In the genomic region with DNA sequence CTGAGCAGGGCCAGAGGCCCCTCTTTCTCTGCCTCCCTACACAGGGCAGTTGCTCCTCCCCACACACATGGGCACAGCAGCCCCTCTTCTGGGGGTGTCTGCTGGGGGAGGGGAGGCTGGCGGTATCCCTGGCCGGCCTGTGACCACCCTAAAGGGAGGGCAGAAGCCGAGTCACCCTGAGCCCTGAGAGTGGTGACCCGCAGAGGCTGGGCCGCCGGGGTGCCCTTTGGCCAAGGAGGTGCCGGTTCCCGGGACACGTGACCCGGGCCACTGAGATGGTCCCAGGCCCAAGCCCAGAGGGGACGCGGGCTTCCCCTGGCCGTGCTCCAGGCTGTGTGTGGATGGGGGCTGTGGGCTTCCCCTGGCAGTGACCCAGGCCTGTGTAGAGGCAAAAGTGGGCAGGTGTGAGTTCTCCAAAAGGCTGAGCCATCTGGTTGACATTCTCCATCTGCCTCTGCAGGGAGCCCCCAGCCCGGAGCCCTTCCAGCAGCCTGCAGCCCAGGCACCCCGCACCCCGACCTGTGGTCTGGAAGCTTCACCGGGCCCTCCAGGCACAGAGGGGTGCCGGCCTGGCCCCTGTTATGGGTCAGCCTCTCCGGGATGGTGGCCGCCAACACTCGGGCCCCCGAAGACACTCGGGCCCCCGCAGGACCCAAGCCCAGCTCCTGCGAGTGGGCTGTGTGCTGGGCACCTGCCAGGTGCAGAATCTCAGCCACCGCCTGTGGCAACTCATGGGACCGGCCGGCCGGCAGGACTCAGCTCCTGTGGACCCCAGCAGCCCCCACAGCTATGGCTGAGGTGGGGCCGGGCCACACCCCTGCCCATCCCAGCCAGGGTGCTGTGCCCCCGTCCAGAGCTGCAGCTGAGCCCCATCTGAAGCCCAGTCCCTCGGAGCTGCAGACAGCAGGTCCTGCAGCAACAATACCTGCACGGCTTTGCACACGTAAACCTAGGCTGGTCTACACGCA, we compare ENCODE assay signal across 9 cellular contexts. TPM values are rescaled to one million over a fixed set of nuclear protein-coding genes. Genes with fewer than 3 reads are reported as not detected.
A peak's percentile ranks its signal among the peaks of the same experiment; 100 is the strongest.
DNase-seq lines count a peak whose midpoint lies in the region; ATAC-seq, FAIRE-seq and TF ChIP-seq lines count a peak whose summit lies in the region.
"Had no signal": no experiment of that assay in that cellular context is flagged by ENCODE, and none has a peak within 500 bp of the region (broad histone marks: within the 10 kb centered on the region; RNA-seq: fewer than 3 reads in every experiment).

No MANE protein-coding gene starts in this region.

- no peaks in the 10 kb centered on the region for H3K36me3 ChIP-seq in keratinocyte (ENCODE audit: control insufficient read depth in 2 of 2, extremely low read depth in 1 of 2, insufficient read depth in 2 of 2, low read length in 2 of 2)
- no peaks in the 10 kb centered on the region for H3K36me3 ChIP-seq in transverse colon

- peaks cover 0 to 3% of the 10 kb centered on the region in 2 donors for H3K36me3 Mint-ChIP-seq in activated T-cell treated with anti-CD3 and anti-CD28 coated beads, Interleukin-2, amount 50 U/mL, for 72 hours (ENCODE audit: insufficient read depth in 2 of 2)
- no peaks in the 10 kb centered on the region for H3K36me3 Mint-ChIP-seq in activated naive CD4-positive, alpha-beta T cell treated with anti-CD3 and anti-CD28 coated beads, Interleukin-2, amount 50 U/mL, for 72 hours

- peak; percentile 1 for ATAC-seq in activated T-cell treated with anti-CD3 and anti-CD28 coated beads, Interleukin-2, amount 50 U/mL, for 72 hours (replicated peaks in 1 of 2)
- ATAC-seq in activated naive CD4-positive, alpha-beta T cell treated with anti-CD3 and anti-CD28 coated beads, Interleukin-2, amount 50 U/mL, for 72 hours, result peak in 1 of 2 donors; percentile 28
- ATAC-seq in GM21737 (IDR thresholded peaks at IDR 0.05; ENCODE audit: unreplicated experiment), result no peak

- dilution Hi-C loops in keratinocyte (cut with MboI; ENCODE audit: extremely low pct_ligation_motif_present, low sequenced_read_pairs), result no loop called here

- no peak for TF ChIP-seq EP300 in transverse colon (IDR thresholded peaks at IDR 0.05; ENCODE audit: low read depth)

- intact Hi-C loops in transverse colon (cut with DNase I; ENCODE audit: low total_unique reads), result no loop called here

- peak overlapping the region; percentile 79 to 88 for H3K4me3 Mint-ChIP-seq in activated T-cell treated with anti-CD3 and anti-CD28 coated beads, Interleukin-2, amount 50 U/mL, for 72 hours

- TF ChIP-seq CTCF in keratinocyte (optimal IDR thresholded peaks at IDR 0.05 in 1 of 3, IDR thresholded peaks at IDR 0.05 in 1 of 3, conservative IDR thresholded peaks at IDR 0.05 in 1 of 3; ENCODE audit: extremely low read depth in 1 of 3, insufficient read depth in 2 of 3, low read length in 3 of 3), result no peak
- TF ChIP-seq CTCF in transverse colon (IDR thresholded peaks at IDR 0.05), result no peak

- H2AFZ ChIP-seq in keratinocyte (ENCODE audit: control insufficient read depth, low read length), result no peak overlapping the region

- H3K27me3 ChIP-seq in keratinocyte (ENCODE audit: control insufficient read depth, extremely low read depth, insufficient read depth, low read length), result peaks cover 31% of the 10 kb centered on the region
- peaks cover 44% of the 10 kb centered on the region for H3K27me3 ChIP-seq in transverse colon

- FAIRE-seq in keratinocyte (lab: Jason Lieb, UNC), result no peak

- no peak overlapping the region for H3K27ac Mint-ChIP-seq in activated T-cell treated with anti-CD3 and anti-CD28 coated beads, Interleukin-2, amount 50 U/mL, for 72 hours
- peak overlapping the region; percentile 64 to 68 for H3K27ac Mint-ChIP-seq in activated naive CD4-positive, alpha-beta T cell treated with anti-CD3 and anti-CD28 coated beads, Interleukin-2, amount 50 U/mL, for 72 hours

- no peaks in the 10 kb centered on the region for H3K9me3 ChIP-seq in keratinocyte (ENCODE audit: control insufficient read depth, low read depth, low read length)
- H3K9me3 ChIP-seq in transverse colon, result no peaks in the 10 kb centered on the region

- no peaks in the 10 kb centered on the region for H3K9me3 Mint-ChIP-seq in activated T-cell treated with anti-CD3 and anti-CD28 coated beads, Interleukin-2, amount 50 U/mL, for 72 hours
- H3K9me3 Mint-ChIP-seq in activated naive CD4-positive, alpha-beta T cell treated with anti-CD3 and anti-CD28 coated beads, Interleukin-2, amount 50 U/mL, for 72 hours, result no peaks in the 10 kb centered on the region

- no peaks in the 10 kb centered on the region for H3K9me1 ChIP-seq in keratinocyte (ENCODE audit: control insufficient read depth, extremely low read depth, insufficient read depth, low read length)

- H3K4me3 ChIP-seq in keratinocyte (ENCODE audit: control insufficient read depth in 2 of 3, extremely low read depth in 1 of 3, insufficient read depth in 2 of 3, low read depth in 1 of 3, low read length in 3 of 3), result peak overlapping the region; percentile 29 to 88 (median 41)
- peak overlapping the region; percentile 10 to 59 (median 46) for H3K4me3 ChIP-seq in transverse colon

- H3K4me1 ChIP-seq in keratinocyte (ENCODE audit: control insufficient read depth, extremely low read depth, insufficient read depth, low read length), result no peaks in the 10 kb centered on the region
- peaks cover 5 to 28% (median 23%) of the 10 kb centered on the region in 4 donors for H3K4me1 ChIP-seq in transverse colon

- DNase-seq in activated T-cell treated with anti-CD3 and anti-CD28 coated beads, Interleukin-2, amount 50 U/mL, for 72 hours, result no peak
- DNase-seq in activated T-cell treated with anti-CD3 and anti-CD28 coated beads, Interleukin-2, amount 50 U/mL, for 48 hours, result no peak
- no peak for DNase-seq in activated naive CD4-positive, alpha-beta T cell treated with anti-CD3 and anti-CD28 coated beads, Interleukin-2, amount 50 U/mL, for 72 hours (ENCODE audit: low spot score in 2 of 2)
- no peak for DNase-seq in keratinocyte (ENCODE audit: low read depth, low spot score)
- no peak for DNase-seq in transverse colon
- no peak for DNase-seq in activated effector memory CD4-positive, alpha-beta T cell treated with anti-CD3 and anti-CD28 coated beads, Interleukin-2, amount 50 U/mL, for 16 hours
- no peak for DNase-seq in DMS79 treated with DMSO at 0.1 percent for 48 hours (lab: John Stamatoyannopoulos, UW)
- DNase-seq: DMS79 had no signal

- no peak for TF ChIP-seq POLR2A in transverse colon (IDR thresholded peaks at IDR 0.05)

- in situ Hi-C loops in transverse colon (cut with MboI; ENCODE audit: low pct_ligation_motif_present in 1 of 4, low pct_unique_long_range_greater_than_20kb in 1 of 4, low sequenced_read_pairs in 3 of 4), result no loop called here

- WGBS in transverse colon (ENCODE audit: low coverage in 1 of 2), 2 donors, result 76% methylated on average over 22 of the region's 35 CpGs; no CpG with 5 or more reads in 1 of the 2 donors

- peaks cover 7% of the 10 kb centered on the region for H3K4me1 Mint-ChIP-seq in activated T-cell treated with anti-CD3 and anti-CD28 coated beads, Interleukin-2, amount 50 U/mL, for 72 hours (ENCODE audit: low read depth)

- H3K9ac ChIP-seq in keratinocyte (ENCODE audit: control insufficient read depth, extremely low read depth, insufficient read depth, low read length), result peak overlapping the region; percentile 73

- peaks cover 9% of the 10 kb centered on the region for H3K27me3 Mint-ChIP-seq in activated T-cell treated with anti-CD3 and anti-CD28 coated beads, Interleukin-2, amount 50 U/mL, for 72 hours (ENCODE audit: low read depth)

- H3K27ac ChIP-seq in keratinocyte (ENCODE audit: control insufficient read depth, insufficient read depth, low read length) (no peak overlapping the region), transverse colon (peak overlapping the region in 2 of 4 donors; percentile 30 to 46)

- H4K20me1 ChIP-seq in keratinocyte (ENCODE audit: control insufficient read depth, extremely low read depth, insufficient read depth, low read length), result peaks cover 3% of the 10 kb centered on the region

- H3K79me2 ChIP-seq in keratinocyte (ENCODE audit: control insufficient read depth, insufficient read depth, low read length), result no peaks in the 10 kb centered on the region

- H3K4me2 ChIP-seq in keratinocyte (ENCODE audit: control insufficient read depth, extremely low read depth, insufficient read depth, low read depth, low read length), result peak overlapping the region; percentile 56

RNA-seq across cellular contexts. Expression of a gene that starts 1.0 kb away (rescaled TPM):
- total RNA-seq in activated T-cell treated with anti-CD3 and anti-CD28 coated beads, Interleukin-2, amount 50 U/mL, for 72 hours, result 10 to 100 TPM; 25.5 to 28.8 TPM
- total RNA-seq in activated naive CD4-positive, alpha-beta T cell treated with anti-CD3 and anti-CD28 coated beads, Interleukin-2, amount 50 U/mL, for 72 hours, result 1 to 10 TPM; 6.0 to 7.0 TPM
- polyA plus RNA-seq in keratinocyte, result 0.21 to 0.54 TPM (median 0.27 TPM) in 3 replicates
- polyA plus RNA-seq in keratinocyte (2011; ENCODE audit: low read depth), result 1.5 TPM
- polyA plus RNA-seq in keratinocyte (2011; cell fraction: cytosol; rRNA removed), result 0.55 and 0.86 TPM in 2 replicates
- 1.7 and 2.0 TPM in 2 replicates for polyA plus RNA-seq in keratinocyte (2011; cell fraction: nucleus; rRNA removed)
- 0.79 and 6.0 TPM in 2 replicates for polyA plus RNA-seq in keratinocyte (2012; ENCODE audit: low replicate concordance)
- polyA minus RNA-seq in keratinocyte, result 0.22 to 0.95 TPM (median 0.46 TPM) in 3 replicates
- 1.2 TPM for polyA minus RNA-seq in keratinocyte (2011; cell fraction: cytosol; rRNA and poly(A)+ RNA removed)
- 0.95 and 1.2 TPM in 2 replicates for polyA minus RNA-seq in keratinocyte (2011; cell fraction: nucleus; rRNA and poly(A)+ RNA removed)
- 1 to 10 TPM in 3 of 4 donors, under 1 TPM in 1; 0.75 to 5.4 (median 1.2) TPM for total RNA-seq in transverse colon

RNA-seq across cellular contexts. Expression of a gene that starts 4.3 kb away (rescaled TPM):
- 1 to 10 TPM; 3.4 to 5.2 TPM for total RNA-seq in activated T-cell treated with anti-CD3 and anti-CD28 coated beads, Interleukin-2, amount 50 U/mL, for 72 hours
- under 1 TPM in 1 of 2 donors, not detected in 1; 0.25 TPM for total RNA-seq in activated naive CD4-positive, alpha-beta T cell treated with anti-CD3 and anti-CD28 coated beads, Interleukin-2, amount 50 U/mL, for 72 hours
- polyA plus RNA-seq in keratinocyte, result not detected in 3 replicates
- not detected for polyA plus RNA-seq in keratinocyte (2011; ENCODE audit: low read depth)
- polyA plus RNA-seq in keratinocyte (2011; cell fraction: cytosol; rRNA removed), result not detected in 2 replicates
- 0.11 TPM in 1 of 2 replicates, not detected in the other for polyA plus RNA-seq in keratinocyte (2011; cell fraction: nucleus; rRNA removed)
- 0.30 TPM in 1 of 2 replicates, not detected in the other for polyA plus RNA-seq in keratinocyte (2012; ENCODE audit: low replicate concordance)
- polyA minus RNA-seq in keratinocyte, result not detected in 3 replicates
- polyA minus RNA-seq in keratinocyte (2011; cell fraction: cytosol; rRNA and poly(A)+ RNA removed), result not detected
- polyA minus RNA-seq in keratinocyte (2011; cell fraction: nucleus; rRNA and poly(A)+ RNA removed), result not detected in 2 replicates
- total RNA-seq in transverse colon, result not detected

RNA-seq across cellular contexts. Expression of a gene that starts 7.6 kb away (rescaled TPM):
- 100 to 1,000 TPM; 108 to 114 TPM for total RNA-seq in activated T-cell treated with anti-CD3 and anti-CD28 coated beads, Interleukin-2, amount 50 U/mL, for 72 hours
- 10 to 100 TPM; 99.3 to 99.8 TPM for total RNA-seq in activated naive CD4-positive, alpha-beta T cell treated with anti-CD3 and anti-CD28 coated beads, Interleukin-2, amount 50 U/mL, for 72 hours
- polyA plus RNA-seq in keratinocyte, result 16.2 to 34.4 TPM (median 25.8 TPM) in 3 replicates
- 29.5 TPM for polyA plus RNA-seq in keratinocyte (2011; ENCODE audit: low read depth)
- 13.8 and 31.0 TPM in 2 replicates for polyA plus RNA-seq in keratinocyte (2011; cell fraction: cytosol; rRNA removed)
- polyA plus RNA-seq in keratinocyte (2011; cell fraction: nucleus; rRNA removed), result 54.5 and 72.8 TPM in 2 replicates
- polyA plus RNA-seq in keratinocyte (2012; ENCODE audit: low replicate concordance), result 41.6 and 46.7 TPM in 2 replicates
- polyA minus RNA-seq in keratinocyte, result 55.4 to 126 TPM (median 62.6 TPM) in 3 replicates
- polyA minus RNA-seq in keratinocyte (2011; cell fraction: cytosol; rRNA and poly(A)+ RNA removed), result 106 TPM
- 65.5 and 70.3 TPM in 2 replicates for polyA minus RNA-seq in keratinocyte (2011; cell fraction: nucleus; rRNA and poly(A)+ RNA removed)
- 100 to 1,000 TPM in 2 of 4 donors, 10 to 100 TPM in 2; 59.9 to 241 (median 108) TPM for total RNA-seq in transverse colon

RNA-seq across cellular contexts. Expression of a gene that starts 25.1 kb away (rescaled TPM):
- 10 to 100 TPM; 64.8 to 64.9 TPM for total RNA-seq in activated T-cell treated with anti-CD3 and anti-CD28 coated beads, Interleukin-2, amount 50 U/mL, for 72 hours
- total RNA-seq in activated naive CD4-positive, alpha-beta T cell treated with anti-CD3 and anti-CD28 coated beads, Interleukin-2, amount 50 U/mL, for 72 hours, result 10 to 100 TPM; 54.2 to 76.7 TPM
- polyA plus RNA-seq in keratinocyte, result 13.2 to 29.4 TPM (median 22.0 TPM) in 3 replicates
- polyA plus RNA-seq in keratinocyte (2011; ENCODE audit: low read depth), result 3.1 TPM
- polyA plus RNA-seq in keratinocyte (2011; cell fraction: cytosol; rRNA removed), result 6.5 and 18.4 TPM in 2 replicates
- 104 and 135 TPM in 2 replicates for polyA plus RNA-seq in keratinocyte (2011; cell fraction: nucleus; rRNA removed)
- polyA plus RNA-seq in keratinocyte (2012; ENCODE audit: low replicate concordance), result 13.9 and 37.9 TPM in 2 replicates
- 23.4 to 35.9 TPM (median 23.7 TPM) in 3 replicates for polyA minus RNA-seq in keratinocyte
- polyA minus RNA-seq in keratinocyte (2011; cell fraction: cytosol; rRNA and poly(A)+ RNA removed), result 63.7 TPM
- 60.1 and 63.4 TPM in 2 replicates for polyA minus RNA-seq in keratinocyte (2011; cell fraction: nucleus; rRNA and poly(A)+ RNA removed)
- total RNA-seq in transverse colon, result 100 to 1,000 TPM in 1 of 4 donors, 10 to 100 TPM in 3; 54.0 to 119 (median 79.9) TPM

RNA-seq across cellular contexts. Expression of a gene that starts 25.6 kb away (rescaled TPM):
- 100 to 1,000 TPM; 120 to 141 TPM for total RNA-seq in activated T-cell treated with anti-CD3 and anti-CD28 coated beads, Interleukin-2, amount 50 U/mL, for 72 hours
- total RNA-seq in activated naive CD4-positive, alpha-beta T cell treated with anti-CD3 and anti-CD28 coated beads, Interleukin-2, amount 50 U/mL, for 72 hours, result 100 to 1,000 TPM; 121 to 130 TPM
- 11.0 to 16.4 TPM (median 11.4 TPM) in 3 replicates for polyA plus RNA-seq in keratinocyte
- 7.2 TPM for polyA plus RNA-seq in keratinocyte (2011; ENCODE audit: low read depth)
- polyA plus RNA-seq in keratinocyte (2011; cell fraction: cytosol; rRNA removed), result 7.3 and 9.1 TPM in 2 replicates
- polyA plus RNA-seq in keratinocyte (2011; cell fraction: nucleus; rRNA removed), result 18.5 and 20.4 TPM in 2 replicates
- polyA plus RNA-seq in keratinocyte (2012; ENCODE audit: low replicate concordance), result 11.4 and 22.5 TPM in 2 replicates
- 12.1 to 31.3 TPM (median 15.6 TPM) in 3 replicates for polyA minus RNA-seq in keratinocyte
- 25.3 TPM for polyA minus RNA-seq in keratinocyte (2011; cell fraction: cytosol; rRNA and poly(A)+ RNA removed)
- 7.0 and 7.7 TPM in 2 replicates for polyA minus RNA-seq in keratinocyte (2011; cell fraction: nucleus; rRNA and poly(A)+ RNA removed)
- total RNA-seq in transverse colon, result 10 to 100 TPM; 26.5 to 64.7 (median 41.6) TPM
